15 cellular contexts compared by ENCODE assay signal in genomic region chr6:24982231-24982630, GRCh38. TPM values are rescaled to one million over a fixed set of nuclear protein-coding genes. Genes with fewer than 3 reads are reported as not detected.
A peak's percentile ranks its signal among the peaks of the same experiment; 100 is the strongest.
DNase-seq lines count a peak whose midpoint lies in the region; ATAC-seq, FAIRE-seq and TF ChIP-seq lines count a peak whose summit lies in the region.
"Had no signal": no experiment of that assay in that cellular context is flagged by ENCODE, and none has a peak within 500 bp of the region (broad histone marks: within the 10 kb centered on the region; RNA-seq: fewer than 3 reads in every experiment).

No MANE protein-coding gene starts in this region.

- no peak overlapping the region for H3K4me3 ChIP-seq in PC-9
- no peak overlapping the region for H3K4me3 ChIP-seq in fibroblast of lung (replicated peaks in 1 of 4; ENCODE audit: control extremely low read depth in 1 of 4, insufficient read depth in 1 of 4, low read depth in 3 of 4, low read length in 4 of 4)
- H3K4me3 ChIP-seq in retinal pigment epithelial cell (ENCODE audit: low read length): no peak overlapping the region

- H3K27me3 ChIP-seq in PC-9 (ENCODE audit: insufficient read depth, low read depth) (no peaks in the 10 kb centered on the region), fibroblast of lung (ENCODE audit: control insufficient read depth, insufficient read depth, low read length) (no peaks in the 10 kb centered on the region)

- no peaks in the 10 kb centered on the region for H3K9me3 ChIP-seq in PC-9 (ENCODE audit: insufficient read depth, low read depth)
- H3K9me3 ChIP-seq in fibroblast of lung (ENCODE audit: control insufficient read depth, insufficient read depth, low read depth, low read length): no peaks in the 10 kb centered on the region

- TF ChIP-seq CTCF in PC-9 (conservative IDR thresholded peaks at IDR 0.05) (no peak), fibroblast of lung (conservative IDR thresholded peaks at IDR 0.05 in 1 of 2, IDR thresholded peaks at IDR 0.05 in 1 of 2; ENCODE audit: low read depth in 1 of 2, low read length in 2 of 2) (no peak), retinal pigment epithelial cell (conservative IDR thresholded peaks at IDR 0.05; ENCODE audit: low read depth, low read length) (no peak)

- no peak for TF ChIP-seq POLR2A in GM12892 (IDR thresholded peaks at IDR 0.05; ENCODE audit: low read depth, low read length)

- H2AFZ ChIP-seq in PC-9 (no peak overlapping the region), fibroblast of lung (ENCODE audit: low read length) (no peak overlapping the region)

- POLR2A ChIA-PET in PC-9 (lab: Charles Lee; ENCODE audit: unreplicated experiment): interaction anchor here (0.9 kb wide), 1 partner anchor 9 kb away, joined by 4 read pairs; no protein-coding TSS in a partner anchor

- BruUV-seq in PC-9 (replicated peaks; lab: Mats Ljungman, UMichigan): no TSS peak

- H3K79me2 ChIP-seq in PC-9 (ENCODE audit: low read depth): no peaks in the 10 kb centered on the region
- H3K79me2 ChIP-seq in fibroblast of lung (ENCODE audit: control insufficient read depth, insufficient read depth, low read length): no peaks in the 10 kb centered on the region

- CTCF ChIA-PET in PC-9 (lab: Charles Lee): interaction anchor here (0.6 to 1.0 kb wide), 3 partner anchors 8 to 176 kb away, joined by 3 read pairs; no protein-coding TSS in a partner anchor

- H3K36me3 ChIP-seq in PC-9 (ENCODE audit: low read depth): no peaks in the 10 kb centered on the region
- no peaks in the 10 kb centered on the region for H3K36me3 ChIP-seq in fibroblast of lung (ENCODE audit: control insufficient read depth, insufficient read depth, low read length)

- peak overlapping the region; percentile 31; the same call in 1 of the 2 replicates for H3K4me2 ChIP-seq in PC-9
- H3K4me2 ChIP-seq in fibroblast of lung (ENCODE audit: extremely low read depth, insufficient read depth, low read length): no peak overlapping the region

- ATAC-seq in GM21619 (IDR thresholded peaks at IDR 0.05; ENCODE audit: unreplicated experiment): no peak
- ATAC-seq: CD8-positive, alpha-beta T cell; left lobe of liver had no signal

- H3F3A ChIP-seq in PC-9 (ENCODE audit: insufficient read depth, low read depth): peaks cover 19% of the 10 kb centered on the region; the same call in 1 of the 2 replicates

- H3K9me2 ChIP-seq in PC-9 (ENCODE audit: insufficient read depth): no peaks in the 10 kb centered on the region

- peak overlapping the region; percentile 64 for H3K27ac ChIP-seq in PC-9
- no peak overlapping the region for H3K27ac ChIP-seq in fibroblast of lung (ENCODE audit: insufficient read depth, low read length)
- no peak overlapping the region for H3K27ac ChIP-seq in substantia nigra (ENCODE audit: low read depth, low read length, poor library complexity, severe bottlenecking)

- H4K20me1 ChIP-seq in PC-9 (ENCODE audit: insufficient read depth) (no peaks in the 10 kb centered on the region), fibroblast of lung (ENCODE audit: control insufficient read depth, extremely low read depth, insufficient read depth, low read length) (no peaks in the 10 kb centered on the region)

- peaks cover 35% of the 10 kb centered on the region for H3K4me1 ChIP-seq in PC-9 (replicated peaks; ENCODE audit: insufficient read depth)
- peaks cover 9% of the 10 kb centered on the region for H3K4me1 ChIP-seq in fibroblast of lung (ENCODE audit: control insufficient read depth, extremely low read depth, insufficient read depth, low read length)

- FAIRE-seq in GM12892 (lab: Jason Lieb, UNC): no peak

- intact Hi-C loops in PC-9 (cut with micrococcal nuclease; ENCODE audit: unreplicated experiment): no loop called here

- DNase-seq in GM04503 (ENCODE audit: low read depth): peak; percentile 77
- peak in 1 of 2 experiments; percentile 74 for DNase-seq in PC-9
- peak; percentile 21 to 79 for DNase-seq in fibroblast of lung (ENCODE audit: low read depth in 2 of 2)
- DNase-seq in retinal pigment epithelial cell (ENCODE audit: low read depth): peak; percentile 37
- no peak for DNase-seq in substantia nigra (lab: John Stamatoyannopoulos, UW)
- no peak for DNase-seq in GM12892 (ENCODE audit: insufficient read length)
- DNase-seq: activated effector memory CD4-positive, alpha-beta T cell treated with anti-CD3 and anti-CD28 coated beads, Interleukin-2, amount 50 U/mL, for 16 hours; CD8-positive, alpha-beta T cell; effector memory CD4-positive, alpha-beta T cell; GDM1; NCI-H1105; NCI-H446 treated with DMSO at 0.1 percent for 48 hours; T-helper 2 cell had no signal

- no peak overlapping the region for H3K9ac ChIP-seq in fibroblast of lung (ENCODE audit: insufficient read depth, low read length)

RNA-seq across cellular contexts. Expression of gene RIPOR2, which starts 46.5 kb away (rescaled TPM):
- 0.63 and 0.94 TPM in 2 replicates for total RNA-seq in PC-9 (2021)
- 0.51 and 3.6 TPM in 2 replicates for total RNA-seq in fibroblast of lung
- 3.3 and 3.5 TPM in 2 replicates for polyA plus RNA-seq in fibroblast of lung
- polyA plus RNA-seq in fibroblast of lung (2012): 2.6 TPM in 2 replicates
- polyA minus RNA-seq in fibroblast of lung (ENCODE audit: low replicate concordance): 1.6 and 6.7 TPM in 2 replicates
- polyA plus RNA-seq in GM12892 (2012; ENCODE audit: missing spikeins): 25.6 TPM

Comparison
In these comparisons a context has a peak if more than half of its experiments do, and no peak if none do; other contexts are left out.
1. DNase-seq: peak in GM04503 (single experiment), fibroblast of lung (2 of 2) and retinal pigment epithelial cell (single experiment); none in substantia nigra (0 of 49) and GM12892 (single experiment).